ENCODE assay signal across 12 cellular contexts in genomic region chr5:20276061-20276958, GRCh38.
DNase-seq lines count a peak whose midpoint lies in the region; ATAC-seq, FAIRE-seq and TF ChIP-seq lines count a peak whose summit lies in the region.
"Had no signal": no experiment of that assay in that cellular context is flagged by ENCODE, and none has a peak within 500 bp of the region (broad histone marks: within the 10 kb centered on the region; RNA-seq: fewer than 3 reads in every experiment).

No MANE protein-coding gene starts in this region.

- in situ Hi-C loops in astrocyte of the cerebellum (cut with HindIII; ENCODE audit: low sequenced_read_pairs) = no loop called here

- TF ChIP-seq POLR2A in lower leg skin (IDR thresholded peaks at IDR 0.05) = no peak

- H2AFZ ChIP-seq in keratinocyte (ENCODE audit: control insufficient read depth, low read length) = peak overlapping the region; percentile 73

- H3K4me2 ChIP-seq in keratinocyte (ENCODE audit: control insufficient read depth, extremely low read depth, insufficient read depth, low read depth, low read length) = peak overlapping the region; percentile 32
- H3K4me2 ChIP-seq: BLaER1 had no signal

- H3K4me1 ChIP-seq in keratinocyte (ENCODE audit: control insufficient read depth, extremely low read depth, insufficient read depth, low read length) = peaks cover 9% of the 10 kb centered on the region
- H3K4me1 ChIP-seq: BLaER1, pancreas had no signal

- CTCF ChIA-PET in AG04450 (lab: Charles Lee) = no interaction called here

- peak; percentile 66 for DNase-seq in AG04450 (ENCODE audit: low read depth, low spot score)
- peak; percentile 24 for DNase-seq in HTR-8/SVneo (ENCODE audit: insufficient read length, low spot score)
- DNase-seq in astrocyte of the cerebellum (ENCODE audit: low read depth) = peak; percentile 92
- DNase-seq in keratinocyte (ENCODE audit: low read depth, low spot score) = peak; percentile 9
- DNase-seq in NCI-H2196 (lab: John Stamatoyannopoulos, UW; ENCODE audit: unreplicated experiment) = no peak
- no peak for DNase-seq in NCI-H774 (lab: John Stamatoyannopoulos, UW)
- DNase-seq in lower leg skin (ENCODE audit: low spot score in 2 of 2) = no peak
- DNase-seq: activated naive CD4-positive, alpha-beta T cell; pancreas had no signal

- no peak overlapping the region for H3K4me3 ChIP-seq in AG04450 (ENCODE audit: low read depth, low read length)
- H3K4me3 ChIP-seq in astrocyte of the cerebellum (ENCODE audit: low read depth, low read length) = no peak overlapping the region
- no peak overlapping the region for H3K4me3 ChIP-seq in keratinocyte (ENCODE audit: control insufficient read depth in 2 of 3, extremely low read depth in 1 of 3, insufficient read depth in 2 of 3, low read depth in 1 of 3, low read length in 3 of 3)
- H3K4me3 ChIP-seq in lower leg skin (ENCODE audit: low read depth, poor library complexity, severe bottlenecking) = no peak overlapping the region
- H3K4me3 ChIP-seq: BLaER1, GM12878, pancreas had no signal

- H3K36me3 ChIP-seq in keratinocyte (ENCODE audit: control insufficient read depth in 2 of 2, extremely low read depth in 1 of 2, insufficient read depth in 2 of 2, low read length in 2 of 2) = no peaks in the 10 kb centered on the region
- H3K36me3 ChIP-seq: BLaER1, pancreas had no signal

- peaks cover 5% of the 10 kb centered on the region; the same call in 1 of the 2 replicates for H3K9me3 ChIP-seq in AG04450 (ENCODE audit: control insufficient read depth, insufficient read depth, low read length)
- peaks cover 7% of the 10 kb centered on the region for H3K9me3 ChIP-seq in keratinocyte (ENCODE audit: control insufficient read depth, low read depth, low read length)
- H3K9me3 ChIP-seq: BLaER1, pancreas had no signal

- H4K20me1 ChIP-seq in keratinocyte (ENCODE audit: control insufficient read depth, extremely low read depth, insufficient read depth, low read length) = no peaks in the 10 kb centered on the region
- H4K20me1 ChIP-seq: BLaER1 had no signal

- no peaks in the 10 kb centered on the region for H3K79me2 ChIP-seq in keratinocyte (ENCODE audit: control insufficient read depth, insufficient read depth, low read length)

- POLR2A ChIA-PET in AG04450 (lab: Yijun Ruan, JAX) = interaction anchor here (1.0 kb wide), 1 partner anchor 10 kb away, joined by 3 read pairs; no protein-coding TSS in a partner anchor

- H3K9ac ChIP-seq in keratinocyte (ENCODE audit: control insufficient read depth, extremely low read depth, insufficient read depth, low read length) = no peak overlapping the region
- H3K9ac ChIP-seq: BLaER1 had no signal

- intact Hi-C loops in lower leg skin (cut with DNase I; ENCODE audit: low total_unique reads) = no loop called here

- no peak for ATAC-seq in HG03521 (IDR thresholded peaks at IDR 0.05; ENCODE audit: unreplicated experiment)
- ATAC-seq: GM12878 had no signal

- FAIRE-seq in HTR-8/SVneo (lab: Jason Lieb, UNC) = no peak
- peak; percentile 93 for FAIRE-seq in keratinocyte (lab: Jason Lieb, UNC)
- FAIRE-seq: GM12878, pancreas had no signal

- H3K27me3 ChIP-seq in AG04450 (ENCODE audit: control insufficient read depth, insufficient read depth, low read length) = no peaks in the 10 kb centered on the region
- H3K27me3 ChIP-seq in keratinocyte (ENCODE audit: control insufficient read depth, extremely low read depth, insufficient read depth, low read length) = no peaks in the 10 kb centered on the region
- H3K27me3 ChIP-seq: BLaER1, pancreas had no signal

- no peaks in the 10 kb centered on the region for H3K9me1 ChIP-seq in keratinocyte (ENCODE audit: control insufficient read depth, extremely low read depth, insufficient read depth, low read length)

- H3K27ac ChIP-seq in AG04450 (ENCODE audit: low read depth, low read length) (peak overlapping the region; percentile 89), keratinocyte (ENCODE audit: control insufficient read depth, insufficient read depth, low read length) (peak overlapping the region; percentile 36)
- H3K27ac ChIP-seq: BLaER1, pancreas had no signal

- no peak for TF ChIP-seq CTCF in AG04450 (IDR thresholded peaks at IDR 0.05; ENCODE audit: low read depth, low read length)
- no peak for TF ChIP-seq CTCF in astrocyte of the cerebellum (IDR thresholded peaks at IDR 0.05; ENCODE audit: low read depth, low read length, missing control alignments)
- no peak for TF ChIP-seq CTCF in keratinocyte (optimal IDR thresholded peaks at IDR 0.05 in 1 of 3, IDR thresholded peaks at IDR 0.05 in 1 of 3, conservative IDR thresholded peaks at IDR 0.05 in 1 of 3; ENCODE audit: extremely low read depth in 1 of 3, insufficient read depth in 2 of 3, low read length in 3 of 3)
- TF ChIP-seq CTCF in lower leg skin (IDR thresholded peaks at IDR 0.05) = no peak

- dilution Hi-C loops in keratinocyte (cut with MboI; ENCODE audit: extremely low pct_ligation_motif_present, low sequenced_read_pairs) = no loop called here

- WGBS in lower leg skin, 2 donors = 82 to 91% methylated on average over 3 of the region's 3 CpGs

Comparison
In these comparisons a context has a peak if more than half of its experiments do, and no peak if none do; other contexts are left out.
1. DNase-seq: peak in AG04450 (single experiment), HTR-8/SVneo (single experiment), astrocyte of the cerebellum (single experiment) and keratinocyte (single experiment); none in NCI-H2196 (single experiment), NCI-H774 (single experiment) and lower leg skin (0 of 2).